ENCODE assay signal across 10 cellular contexts in genomic region chr19:55443045-55443823, GRCh38. TPM values are rescaled to one million over a fixed set of nuclear protein-coding genes. Genes with fewer than 3 reads are reported as not detected.
DNase-seq lines count a peak whose midpoint lies in the region; ATAC-seq and TF ChIP-seq lines count a peak whose summit lies in the region.
"Had no signal": no experiment of that assay in that cellular context is flagged by ENCODE, and none has a peak within 500 bp of the region (broad histone marks: within the 10 kb centered on the region; RNA-seq: fewer than 3 reads in every experiment).

TSS of gene SHISA7 (minus strand) at chr19:55443300. CDS start at chr19:55442863, 437 bp downstream.

- POLR2A ChIA-PET in activated CD8-positive, alpha-beta T cell treated with anti-CD3 and anti-CD28 coated beads, Interleukin-2, amount 10 ng/mL, durations not matched to agents 7 days and 5 days (lab: Charles Lee): interaction anchor here (0.9 kb wide), 1 partner anchor 36 kb away, joined by 3 read pairs; no protein-coding TSS in a partner anchor
- POLR2A ChIA-PET in activated CD8-positive, alpha-beta T cell treated with anti-CD3 and anti-CD28 coated beads for 36 hours (lab: Charles Lee): interaction anchor here (0.6 to 1.3 kb wide), 2 partner anchors 25 to 30 kb away, joined by 3 read pairs; no protein-coding TSS in a partner anchor

- no peak within 1 kb of the TSS for H3K4me3 Mint-ChIP-seq in activated CD8-positive, alpha-beta T cell treated with anti-CD3 and anti-CD28 coated beads, Interleukin-2, amount 10 ng/mL, durations not matched to agents 7 days and 5 days
- H3K4me3 Mint-ChIP-seq in activated CD8-positive, alpha-beta T cell treated with anti-CD3 and anti-CD28 coated beads for 36 hours: no peak within 1 kb of the TSS

- no peak within 1 kb of the TSS for H3K9ac ChIP-seq in NT2/D1 (ENCODE audit: insufficient read length, low read depth)

- no peaks in the 10 kb centered on the region for H3K36me3 ChIP-seq in NT2/D1 (ENCODE audit: insufficient read depth, insufficient read length, low read length)
- H3K36me3 ChIP-seq: BE2C, left lung had no signal

- CTCF ChIA-PET in activated CD8-positive, alpha-beta T cell treated with anti-CD3 and anti-CD28 coated beads, Interleukin-2, amount 10 ng/mL, durations not matched to agents 7 days and 5 days (lab: Charles Lee): no interaction called here
- CTCF ChIA-PET in activated CD8-positive, alpha-beta T cell treated with anti-CD3 and anti-CD28 coated beads for 36 hours (lab: Charles Lee): no interaction called here

- H3K9me3 ChIP-seq in NT2/D1 (ENCODE audit: insufficient read depth, low read length): no peaks in the 10 kb centered on the region
- H3K9me3 ChIP-seq: BE2C, left lung had no signal

- peaks cover 3% of the 10 kb centered on the region for H3K36me3 Mint-ChIP-seq in activated CD8-positive, alpha-beta T cell treated with anti-CD3 and anti-CD28 coated beads, Interleukin-2, amount 10 ng/mL, durations not matched to agents 7 days and 5 days (ENCODE audit: low read depth)
- H3K36me3 Mint-ChIP-seq in activated CD8-positive, alpha-beta T cell treated with anti-CD3 and anti-CD28 coated beads for 36 hours (ENCODE audit: low read depth): no peaks in the 10 kb centered on the region

- H3K27ac Mint-ChIP-seq in activated CD8-positive, alpha-beta T cell treated with anti-CD3 and anti-CD28 coated beads, Interleukin-2, amount 10 ng/mL, durations not matched to agents 7 days and 5 days: peak within 1 kb of the TSS; percentile 52
- no peak within 1 kb of the TSS for H3K27ac Mint-ChIP-seq in activated CD8-positive, alpha-beta T cell treated with anti-CD3 and anti-CD28 coated beads for 36 hours

- H3K27me3 Mint-ChIP-seq in activated CD8-positive, alpha-beta T cell treated with anti-CD3 and anti-CD28 coated beads, Interleukin-2, amount 10 ng/mL, durations not matched to agents 7 days and 5 days (ENCODE audit: low read depth): peaks cover 56% of the 10 kb centered on the region
- H3K27me3 Mint-ChIP-seq in activated CD8-positive, alpha-beta T cell treated with anti-CD3 and anti-CD28 coated beads for 36 hours: peaks cover 57% of the 10 kb centered on the region

- H3K27me3 ChIP-seq in NT2/D1 (ENCODE audit: insufficient read depth, insufficient read length): peaks cover 97% of the 10 kb centered on the region

- H3K27ac ChIP-seq in substantia nigra (ENCODE audit: low read depth, low read length, poor library complexity, severe bottlenecking): peak within 1 kb of the TSS; percentile 73
- H3K27ac ChIP-seq: left lung had no signal

- DNase-seq in activated CD8-positive, alpha-beta T cell treated with anti-CD3 and anti-CD28 coated beads, Interleukin-2, amount 10 ng/mL, durations not matched to agents 7 days and 5 days: no peak
- DNase-seq in activated CD8-positive, alpha-beta T cell treated with anti-CD3 and anti-CD28 coated beads for 36 hours: no peak
- DNase-seq in NT2/D1 (ENCODE audit: low read depth, low spot score) (no peak), head of caudate nucleus (peak in 36 of 42 donors; percentile 42 to 82 (median 65)), substantia nigra (lab: John Stamatoyannopoulos, UW) (peak in 30 of 49 donors; percentile 9 to 68 (median 34)), NCI-H187 (lab: John Stamatoyannopoulos, UW) (no peak), H4 (ENCODE audit: low spot score) (no peak)
- DNase-seq: BE2C, left lung had no signal

- H3K4me3 ChIP-seq in NT2/D1 (ENCODE audit: insufficient read length, low read depth): peak within 1 kb of the TSS; percentile 4
- H3K4me3 ChIP-seq: left lung had no signal

- no peak for ATAC-seq in activated CD8-positive, alpha-beta T cell treated with anti-CD3 and anti-CD28 coated beads, Interleukin-2, amount 10 ng/mL, durations not matched to agents 7 days and 5 days
- no peak for ATAC-seq in activated CD8-positive, alpha-beta T cell treated with anti-CD3 and anti-CD28 coated beads for 36 hours
- ATAC-seq in GM19351 (IDR thresholded peaks at IDR 0.05; ENCODE audit: unreplicated experiment): no peak
- ATAC-seq: left lung had no signal

- no peaks in the 10 kb centered on the region for H3K9me3 Mint-ChIP-seq in activated CD8-positive, alpha-beta T cell treated with anti-CD3 and anti-CD28 coated beads, Interleukin-2, amount 10 ng/mL, durations not matched to agents 7 days and 5 days (ENCODE audit: insufficient read depth)
- H3K9me3 Mint-ChIP-seq in activated CD8-positive, alpha-beta T cell treated with anti-CD3 and anti-CD28 coated beads for 36 hours: no peaks in the 10 kb centered on the region

- TF ChIP-seq CTCF in activated CD8-positive, alpha-beta T cell treated with anti-CD3 and anti-CD28 coated beads for 36 hours (IDR thresholded peaks at IDR 0.05): no peak

- H3K4me1 Mint-ChIP-seq in activated CD8-positive, alpha-beta T cell treated with anti-CD3 and anti-CD28 coated beads, Interleukin-2, amount 10 ng/mL, durations not matched to agents 7 days and 5 days (ENCODE audit: low read depth): peaks cover 12% of the 10 kb centered on the region
- H3K4me1 Mint-ChIP-seq in activated CD8-positive, alpha-beta T cell treated with anti-CD3 and anti-CD28 coated beads for 36 hours (ENCODE audit: low read depth): peaks cover 14% of the 10 kb centered on the region

- peaks cover 5% of the 10 kb centered on the region for H3K4me1 ChIP-seq in NT2/D1 (ENCODE audit: insufficient read depth, insufficient read length)
- H3K4me1 ChIP-seq: BE2C had no signal

- intact Hi-C loops in activated CD8-positive, alpha-beta T cell treated with anti-CD3 and anti-CD28 coated beads for 36 hours (cut with micrococcal nuclease): no loop called here
- intact Hi-C loops in head of caudate nucleus (cut with DNase I): no loop called here

RNA-seq across cellular contexts. Expression of gene SHISA7, which starts in this region (rescaled TPM):
- not detected for total RNA-seq in activated CD8-positive, alpha-beta T cell treated with anti-CD3 and anti-CD28 coated beads, Interleukin-2, amount 10 ng/mL, durations not matched to agents 7 days and 5 days
- not detected for total RNA-seq in activated CD8-positive, alpha-beta T cell treated with anti-CD3 and anti-CD28 coated beads for 36 hours
- total RNA-seq in H4 (2014; rRNA removed; shearing (Covaris generic)): not detected in 2 replicates
- total RNA-seq: left lung had no signal

Comparison
In these comparisons a context has a peak if more than half of its experiments do, and no peak if none do; other contexts are left out.
1. DNase-seq: peak in head of caudate nucleus (36 of 42) and substantia nigra (30 of 49); none in activated CD8-positive, alpha-beta T cell treated with anti-CD3 and anti-CD28 coated beads, Interleukin-2, amount 10 ng/mL, durations not matched to agents 7 days and 5 days (single experiment), activated CD8-positive, alpha-beta T cell treated with anti-CD3 and anti-CD28 coated beads for 36 hours (single experiment), NT2/D1 (single experiment), NCI-H187 (0 of 2) and H4 (single experiment).